In the genomic region with DNA sequence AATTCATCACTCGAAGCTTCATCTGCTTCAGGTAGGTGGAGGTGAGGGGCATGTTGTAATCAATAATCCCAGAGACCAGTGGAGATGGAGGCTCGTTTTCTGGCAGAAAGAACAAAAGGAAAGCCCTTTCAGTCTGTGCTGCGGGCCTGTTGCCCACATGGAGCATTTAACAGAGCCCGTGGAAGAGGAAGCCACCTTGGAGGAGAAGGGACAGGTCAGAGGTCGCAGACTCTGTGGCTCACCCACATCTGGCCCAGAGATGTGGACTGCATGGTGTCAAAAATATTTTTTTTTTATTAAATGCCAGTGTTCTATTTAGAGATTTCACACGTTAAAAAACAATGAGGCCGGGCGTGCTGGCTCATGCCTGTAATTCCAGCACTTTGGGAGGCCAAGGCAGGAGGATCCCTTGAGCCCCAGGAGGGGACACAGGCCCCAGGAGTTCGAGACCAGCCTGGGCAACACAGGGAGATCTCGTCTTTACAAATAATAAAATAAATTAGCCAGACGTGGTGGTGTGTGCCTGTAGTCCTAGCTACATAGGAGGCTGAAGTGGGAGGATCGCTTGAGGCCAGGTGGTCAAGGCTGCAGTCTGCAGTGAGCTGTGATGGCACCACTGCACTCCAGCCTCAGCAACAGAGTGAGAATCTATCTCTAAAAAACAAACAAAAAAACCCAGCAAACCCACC, we compare ENCODE assay signal across 17 cellular contexts.
DNase-seq lines count a peak whose midpoint lies in the region; ATAC-seq and TF ChIP-seq lines count a peak whose summit lies in the region.
"Had no signal": no experiment of that assay in that cellular context is flagged by ENCODE, and none has a peak within 500 bp of the region (broad histone marks: within the 10 kb centered on the region; RNA-seq: fewer than 3 reads in every experiment).

No MANE protein-coding gene starts in this region.

- peak overlapping the region; percentile 2 to 85 (median 73); a peak in 18 of 22 replicates for H3K9ac ChIP-seq in BLaER1 treated with 17β-estradiol and CSF1 and Interleukin-3, amounts not matched to agents 10 nM and 100 nM

- H3K4me3 ChIP-seq in BLaER1 treated with 17β-estradiol and CSF1 and Interleukin-3, amounts not matched to agents 10 nM and 100 nM = peak overlapping the region in 8 of 10 experiments; percentile 43 to 70 (median 56); a peak in 16 of 20 replicates
- peak overlapping the region; percentile 63 for H3K4me3 ChIP-seq in Jurkat, Clone E6-1 (ENCODE audit: low read length)
- H3K4me3 ChIP-seq: right atrium auricular region had no signal

- intact Hi-C loops in natural killer cell (cut with micrococcal nuclease) = no loop called here

- H3K36me3 ChIP-seq in BLaER1 treated with 17β-estradiol and CSF1 and Interleukin-3, amounts not matched to agents 10 nM and 100 nM = peaks cover 5 to 24% (median 12%) of the 10 kb centered on the region in 11 experiments; a peak in 13 of 22 replicates
- H3K36me3 ChIP-seq: BE2C, right atrium auricular region had no signal

- no peak for ATAC-seq in central memory CD8-positive, alpha-beta T cell (replicated peaks; ENCODE audit: extremely low read depth, poor library complexity, severe bottlenecking)
- no peak for ATAC-seq in natural killer cell
- ATAC-seq in GM19455 (IDR thresholded peaks at IDR 0.05; ENCODE audit: unreplicated experiment) = no peak
- ATAC-seq in HG03469 (IDR thresholded peaks at IDR 0.05; ENCODE audit: unreplicated experiment) = no peak

- peaks cover 57 to 100% (median 98%) of the 10 kb centered on the region in 10 experiments for H3K4me1 ChIP-seq in BLaER1 treated with 17β-estradiol and CSF1 and Interleukin-3, amounts not matched to agents 10 nM and 100 nM

- H3K4me3 Mint-ChIP-seq in central memory CD8-positive, alpha-beta T cell = peak overlapping the region; percentile 67
- peak overlapping the region; percentile 45 for H3K4me3 Mint-ChIP-seq in natural killer cell
- H3K4me3 Mint-ChIP-seq: HFFc6 had no signal

- peaks cover 57% of the 10 kb centered on the region for H3K4me1 Mint-ChIP-seq in central memory CD8-positive, alpha-beta T cell
- H3K4me1 Mint-ChIP-seq in natural killer cell = peaks cover 65 to 84% of the 10 kb centered on the region in 2 donors

- H3K9me3 Mint-ChIP-seq in central memory CD8-positive, alpha-beta T cell = no peaks in the 10 kb centered on the region
- H3K9me3 Mint-ChIP-seq in natural killer cell = no peaks in the 10 kb centered on the region
- H3K9me3 Mint-ChIP-seq: HFFc6 had no signal

- H3K36me3 Mint-ChIP-seq in central memory CD8-positive, alpha-beta T cell (ENCODE audit: insufficient read depth) = peaks cover 23% of the 10 kb centered on the region
- peaks cover 6% of the 10 kb centered on the region for H3K36me3 Mint-ChIP-seq in natural killer cell

- peak overlapping the region; percentile 84 for H3K27ac Mint-ChIP-seq in central memory CD8-positive, alpha-beta T cell (ENCODE audit: low read depth)
- peak overlapping the region; percentile 93 for H3K27ac Mint-ChIP-seq in natural killer cell
- H3K27ac Mint-ChIP-seq: HFFc6 had no signal

- no peaks in the 10 kb centered on the region for H3K27me3 ChIP-seq in BLaER1 treated with 17β-estradiol and CSF1 and Interleukin-3, amounts not matched to agents 10 nM and 100 nM
- H3K27me3 ChIP-seq: BE2C, right atrium auricular region had no signal

- H3K27ac ChIP-seq in BLaER1 treated with 17β-estradiol and CSF1 and Interleukin-3, amounts not matched to agents 10 nM and 100 nM = peak overlapping the region in 9 of 11 experiments; percentile 41 to 92 (median 88); a peak in 18 of 22 replicates
- H3K27ac ChIP-seq: right atrium auricular region had no signal

- peak overlapping the region; percentile 67 to 95 (median 89) for H3K4me2 ChIP-seq in BLaER1 treated with 17β-estradiol and CSF1 and Interleukin-3, amounts not matched to agents 10 nM and 100 nM

- no peak for TF ChIP-seq CTCF in natural killer cell (IDR thresholded peaks at IDR 0.05)

- H4K20me1 ChIP-seq in BLaER1 treated with 17β-estradiol and CSF1 and Interleukin-3, amounts not matched to agents 10 nM and 100 nM = peaks cover 0 to 14% (median 0%) of the 10 kb centered on the region in 11 experiments; a peak in 4 of 22 replicates

- no peak for DNase-seq in Jurkat, Clone E6-1 (ENCODE audit: low read depth, low spot score)
- DNase-seq in central memory CD8-positive, alpha-beta T cell (ENCODE audit: low spot score in 2 of 2) = no peak
- no peak for DNase-seq in natural killer cell
- DNase-seq in cortex of kidney (lab: John Stamatoyannopoulos, UW) = no peak
- no peak for DNase-seq in HPDE6-E6E7 (ENCODE audit: extremely low spot score)
- DNase-seq: BE2C; cerebellar nuclear complex; HFFc6; IMR-90; NCI-H1436 treated with DMSO at 0.1 percent for 48 hours; NCI-H524 treated with DMSO at 0.1 percent for 48 hours; stimulated activated CD4-positive, alpha-beta T cell treated with anti-CD3 and anti-CD28 coated beads, Interleukin-4, amount 100 ng/mL, for 1 hour; stimulated activated naive CD4-positive, alpha-beta T cell treated with Interleukin-2 at 50 U/mL for 16 hours had no signal

- no peaks in the 10 kb centered on the region for H3K27me3 Mint-ChIP-seq in central memory CD8-positive, alpha-beta T cell
- no peaks in the 10 kb centered on the region for H3K27me3 Mint-ChIP-seq in natural killer cell (ENCODE audit: low read depth in 2 of 2)

- H3K9me3 ChIP-seq in BLaER1 treated with 17β-estradiol and CSF1 and Interleukin-3, amounts not matched to agents 10 nM and 100 nM (replicated peaks in 1 of 11) = no peaks in the 10 kb centered on the region
- H3K9me3 ChIP-seq: BE2C, right atrium auricular region had no signal
